ENCODE assay signal across 19 cellular contexts in the genomic region with DNA sequence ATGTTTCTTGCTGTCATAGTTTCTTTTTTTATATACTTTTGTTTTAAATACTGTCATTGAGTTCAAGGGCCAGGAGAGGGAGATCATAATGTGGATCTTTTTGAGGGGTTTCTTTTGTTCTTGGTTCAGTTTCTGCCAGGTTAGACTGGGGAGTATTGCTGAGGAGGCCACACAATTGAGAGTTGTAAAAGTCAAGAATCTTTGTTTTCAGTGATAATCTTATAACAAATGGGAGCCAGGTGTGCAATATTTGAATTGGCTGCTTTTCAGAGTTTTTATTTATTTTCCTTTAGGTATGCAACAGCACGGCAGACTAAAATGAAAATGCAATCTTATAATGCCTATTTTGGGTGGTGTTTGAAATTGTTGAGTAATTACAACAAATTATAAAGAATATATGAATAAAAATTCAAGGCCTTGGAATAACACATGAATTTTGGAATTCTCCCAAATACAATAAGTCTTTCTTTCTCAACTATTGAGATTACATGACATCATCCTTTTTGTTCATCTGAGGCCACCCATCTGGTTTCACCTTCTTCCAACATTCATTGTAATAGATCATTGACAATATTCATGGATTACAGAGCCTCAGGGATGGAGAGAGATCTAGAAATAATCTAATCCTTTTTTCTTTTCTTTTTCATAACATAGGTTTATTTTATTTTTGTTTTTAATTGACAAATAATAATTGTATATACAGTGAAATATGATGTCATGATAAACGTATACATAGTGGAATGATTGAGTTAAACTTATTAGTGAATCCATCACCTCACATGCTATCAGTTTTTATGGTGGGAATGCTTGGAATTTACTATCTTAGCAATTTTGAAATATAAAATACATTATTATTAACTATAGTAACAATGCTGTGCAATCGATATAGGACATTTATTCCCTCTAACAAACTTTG.
DNase-seq lines count a peak whose midpoint lies in the region; TF ChIP-seq lines count a peak whose summit lies in the region.
"Had no signal": no experiment of that assay in that cellular context is flagged by ENCODE, and none has a peak within 500 bp of the region (broad histone marks: within the 10 kb centered on the region; RNA-seq: fewer than 3 reads in every experiment).

No MANE protein-coding gene starts in this region.

- H2AFZ ChIP-seq in ACC112 (ENCODE audit: low read length, unreplicated experiment) (no peak overlapping the region), mesenchymal stem cell (ENCODE audit: low read depth, low read length) (no peak overlapping the region)

- no peak overlapping the region for H2BK12ac ChIP-seq in mesenchymal stem cell (ENCODE audit: low read length in 2 of 2)

- no peaks in the 10 kb centered on the region for H3K79me2 ChIP-seq in ACC112 (ENCODE audit: control insufficient read depth, insufficient read depth, low read length, unreplicated experiment)

- no peak overlapping the region for H4K8ac ChIP-seq in mesenchymal stem cell (ENCODE audit: low read length)

- H3K4me1 ChIP-seq in ACC112 (ENCODE audit: control insufficient read depth, insufficient read depth, low read length, unreplicated experiment) (peaks cover 10% of the 10 kb centered on the region), mesenchymal stem cell (ENCODE audit: control insufficient read depth, insufficient read depth, low read depth, low read length) (no peaks in the 10 kb centered on the region)
- H3K4me1 ChIP-seq: gastroesophageal sphincter, upper lobe of right lung had no signal

- WGBS in mesenchymal stem cell = 100% methylated on average over 2 of the region's 3 CpGs

- H3K4me2 ChIP-seq in mesenchymal stem cell (ENCODE audit: low read length, poor library complexity, severe bottlenecking) = no peak overlapping the region

- no peak for TF ChIP-seq CTCF in fibroblast of the aortic adventitia (IDR thresholded peaks at IDR 0.05; ENCODE audit: insufficient read depth, low read length)

- H3K14ac ChIP-seq in mesenchymal stem cell (ENCODE audit: low read length in 2 of 2) = no peak overlapping the region

- H3K27me3 ChIP-seq in ACC112 (ENCODE audit: insufficient read depth, low read length) = no peaks in the 10 kb centered on the region
- H3K27me3 ChIP-seq in mesenchymal stem cell (ENCODE audit: control insufficient read depth in 1 of 2, insufficient read depth in 1 of 2, low read length in 2 of 2) = no peaks in the 10 kb centered on the region
- H3K27me3 ChIP-seq: gastroesophageal sphincter, upper lobe of right lung had no signal

- no peak overlapping the region for H3K23ac ChIP-seq in mesenchymal stem cell (ENCODE audit: low read length in 2 of 2)

- no peak overlapping the region for H2BK5ac ChIP-seq in mesenchymal stem cell (ENCODE audit: low read depth, low read length, poor library complexity, severe bottlenecking)

- H4K91ac ChIP-seq in mesenchymal stem cell (ENCODE audit: low read length) = no peak overlapping the region

- H3K79me1 ChIP-seq in mesenchymal stem cell (replicated peaks; ENCODE audit: low read length, poor library complexity, severe bottlenecking) = no peaks in the 10 kb centered on the region

- H3K27ac ChIP-seq in ACC112 (ENCODE audit: low read depth, low read length) (peak overlapping the region; percentile 16; the same call in 1 of the 2 replicates), mesenchymal stem cell (ENCODE audit: low read length, poor library complexity, severe bottlenecking) (no peak overlapping the region)
- H3K27ac ChIP-seq: gastroesophageal sphincter, upper lobe of right lung had no signal

- H3K36me3 ChIP-seq in ACC112 (ENCODE audit: insufficient read depth, low read length) (no peaks in the 10 kb centered on the region), mesenchymal stem cell (ENCODE audit: control insufficient read depth in 1 of 2, insufficient read depth in 2 of 2, low read depth in 1 of 2, low read length in 2 of 2) (no peaks in the 10 kb centered on the region)
- H3K36me3 ChIP-seq: gastroesophageal sphincter, upper lobe of right lung had no signal

- no peak overlapping the region for H2AK5ac ChIP-seq in mesenchymal stem cell (ENCODE audit: low read length, severe bottlenecking)

- H3K9me3 ChIP-seq in mesenchymal stem cell (ENCODE audit: control insufficient read depth, low read length) = no peaks in the 10 kb centered on the region
- H3K9me3 ChIP-seq: gastroesophageal sphincter, upper lobe of right lung had no signal

- no peak overlapping the region for H3K9ac ChIP-seq in mesenchymal stem cell (ENCODE audit: low read length)

- no peak overlapping the region for H3K4ac ChIP-seq in mesenchymal stem cell (ENCODE audit: low read depth in 1 of 2, low read length in 2 of 2)

- DNase-seq in NCI-H2081 (lab: John Stamatoyannopoulos, UW) (peak; percentile 54 to 85), SHP77 (lab: John Stamatoyannopoulos, UW) (peak; percentile 65 to 70), fibroblast of the aortic adventitia (ENCODE audit: low read depth) (peak; percentile 38), mesenchymal stem cell (no peak), NCI-H1436 treated with DMSO at 0.1 percent for 48 hours (lab: John Stamatoyannopoulos, UW) (no peak), NCI-H2107 treated with DMSO at 0.1 percent for 48 hours (lab: John Stamatoyannopoulos, UW; ENCODE audit: unreplicated experiment) (no peak)
- no peak for DNase-seq in activated CD4-positive, alpha-beta T cell treated with anti-CD3 and anti-CD28 coated beads, Interleukin-2, amount 50 U/mL, for 4 hours
- DNase-seq: activated CD4-positive, alpha-beta memory T cell treated with anti-CD3 and anti-CD28 coated beads for 36 hours; activated T-cell treated with anti-CD3 and anti-CD28 coated beads, Interleukin-2, amount 50 U/mL, for 4 hours; CD8-positive, alpha-beta memory T cell; effector memory CD8-positive, alpha-beta T cell; natural killer cell; NCI-H526 treated with DMSO at 0.1 percent for 48 hours; stimulated activated CD4-positive, alpha-beta T cell treated with anti-CD3 and anti-CD28 coated beads, Interleukin-15, amount 100 ng/mL, for 24 hours; stimulated activated naive CD8-positive, alpha-beta T cell treated with anti-CD3 and anti-CD28 coated beads, Interleukin-15, amount 100 ng/mL, for 72 hours; SW 1271; upper lobe of right lung had no signal

- no peak overlapping the region for H3K18ac ChIP-seq in mesenchymal stem cell (ENCODE audit: low read depth in 1 of 2, low read length in 2 of 2)

- H2BK15ac ChIP-seq in mesenchymal stem cell (ENCODE audit: low read depth, poor library complexity, severe bottlenecking) = no peak overlapping the region

- H3K4me3 ChIP-seq in ACC112 (ENCODE audit: low read depth, low read length) = no peak overlapping the region
- H3K4me3 ChIP-seq in fibroblast of the aortic adventitia (ENCODE audit: low read depth, low read length) = no peak overlapping the region
- H3K4me3 ChIP-seq in mesenchymal stem cell (ENCODE audit: insufficient read depth in 1 of 2, low read depth in 1 of 2, low read length in 2 of 2) = no peak overlapping the region
- H3K4me3 ChIP-seq: gastroesophageal sphincter, upper lobe of right lung had no signal

- H2BK120ac ChIP-seq in mesenchymal stem cell (ENCODE audit: low read depth, low read length) = no peak overlapping the region

Comparison
In these comparisons a context has a peak if more than half of its experiments do, and no peak if none do; other contexts are left out.
1. DNase-seq: peak in NCI-H2081 (2 of 2), SHP77 (2 of 2) and fibroblast of the aortic adventitia (single experiment); none in mesenchymal stem cell (single experiment), NCI-H1436 treated with DMSO at 0.1 percent for 48 hours (single experiment), NCI-H2107 treated with DMSO at 0.1 percent for 48 hours (single experiment) and activated CD4-positive, alpha-beta T cell treated with anti-CD3 and anti-CD28 coated beads, Interleukin-2, amount 50 U/mL, for 4 hours (0 of 2).